In the genomic region with DNA sequence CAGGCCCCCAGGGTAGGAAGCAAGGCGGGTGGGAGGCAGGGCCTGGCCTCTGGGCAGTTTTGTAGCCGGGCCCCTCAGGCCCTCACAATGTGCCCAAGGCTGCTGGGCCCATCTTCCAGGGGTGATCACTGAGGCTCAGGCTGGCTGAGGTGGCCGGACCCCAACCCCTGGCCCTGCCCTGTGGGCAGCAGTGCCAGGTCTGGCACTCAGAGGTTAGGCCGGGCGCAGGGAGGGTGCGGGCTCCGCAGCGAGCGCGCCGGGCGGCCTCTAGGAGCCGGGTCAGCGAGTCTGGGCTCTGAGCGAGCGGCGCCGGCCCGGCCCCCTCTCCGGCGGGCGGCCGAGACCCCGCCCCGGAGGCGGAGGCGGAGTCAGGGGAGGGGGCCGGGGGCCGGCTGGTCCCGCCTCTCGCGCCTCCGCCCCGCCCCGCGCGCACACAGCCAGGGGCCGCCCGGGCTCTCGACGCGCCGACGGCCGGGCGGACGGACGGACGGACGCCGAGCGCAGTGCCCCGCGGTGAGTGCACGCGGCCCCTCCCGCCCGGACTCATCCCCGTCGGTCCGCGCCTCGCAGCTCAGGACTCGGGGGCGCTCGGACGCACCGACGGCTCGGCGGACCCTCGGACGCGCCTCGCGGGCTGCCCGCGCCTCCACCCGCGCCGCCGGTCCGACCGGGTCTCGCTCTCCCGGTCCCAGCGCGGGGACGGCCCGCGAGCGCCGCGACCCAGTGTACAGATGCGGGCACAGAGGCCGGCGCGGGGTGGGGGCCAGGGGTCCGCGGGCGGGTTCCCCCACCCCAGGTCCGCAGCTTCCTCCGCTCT, we compare ENCODE assay signal across 8 cellular contexts. TPM values are rescaled to one million over a fixed set of nuclear protein-coding genes. Genes with fewer than 3 reads are reported as not detected.
A peak's percentile ranks its signal among the peaks of the same experiment; 100 is the strongest.
DNase-seq lines count a peak whose midpoint lies in the region; ATAC-seq and TF ChIP-seq lines count a peak whose summit lies in the region.

A gene (plus strand): TSS at position 430 of the 817 bp plus-strand sequence. CDS start 21,231 bp downstream, outside the sequence.

- TF ChIP-seq CTCF in heart left ventricle (IDR thresholded peaks at IDR 0.05) = no peak

- H3K27me3 ChIP-seq in heart left ventricle (peaks cover 0 to 16% (median 5%) of the 10 kb centered on the region in 9 donors), rectal smooth muscle tissue (ENCODE audit: control insufficient read depth, insufficient read depth, low read length) (peaks cover 10% of the 10 kb centered on the region)

- H3K4me3 Mint-ChIP-seq in activated naive CD4-positive, alpha-beta T cell treated with anti-CD3 and anti-CD28 coated beads for 36 hours = peak within 1 kb of the TSS; percentile 36

- CTCF ChIA-PET in activated naive CD4-positive, alpha-beta T cell treated with anti-CD3 and anti-CD28 coated beads for 36 hours (lab: Charles Lee) = no interaction called here

- H3K36me3 ChIP-seq in heart left ventricle = no peaks in the 10 kb centered on the region
- H3K36me3 ChIP-seq in rectal smooth muscle tissue (ENCODE audit: control insufficient read depth, insufficient read depth, low read length) = no peaks in the 10 kb centered on the region

- H3K27ac Mint-ChIP-seq in activated naive CD4-positive, alpha-beta T cell treated with anti-CD3 and anti-CD28 coated beads for 36 hours = no peak within 1 kb of the TSS

- H3K4me3 ChIP-seq in heart left ventricle (peak within 1 kb of the TSS; percentile 4 to 69 (median 52)), rectal smooth muscle tissue (ENCODE audit: low read length) (peak within 1 kb of the TSS; percentile 25)

- peaks cover 26% of the 10 kb centered on the region for H3K4me1 Mint-ChIP-seq in activated naive CD4-positive, alpha-beta T cell treated with anti-CD3 and anti-CD28 coated beads for 36 hours (ENCODE audit: low read depth)

- H3K9ac ChIP-seq in rectal smooth muscle tissue (ENCODE audit: low read length) = no peak within 1 kb of the TSS

- H3K27ac ChIP-seq in heart left ventricle = peak within 1 kb of the TSS; percentile 47 to 81 (median 72)
- no peak within 1 kb of the TSS for H3K27ac ChIP-seq in rectal smooth muscle tissue (ENCODE audit: low read depth, low read length)

- no peaks in the 10 kb centered on the region for H3K9me3 ChIP-seq in heart left ventricle

- WGBS in heart left ventricle, 4 donors = 4 to 9% (median 7%) methylated on average over 34 to 103 of the region's 103 CpGs

- DNase-seq in NCI-H748 (lab: John Stamatoyannopoulos, UW; ENCODE audit: unreplicated experiment) = peak; percentile 49
- DNase-seq in NCI-H748 treated with DMSO at 0.1 percent for 48 hours (lab: John Stamatoyannopoulos, UW) = no peak
- no peak for DNase-seq in activated naive CD4-positive, alpha-beta T cell treated with anti-CD3 and anti-CD28 coated beads for 36 hours
- DNase-seq in heart left ventricle = peak; percentile 51 to 76 (median 63)
- DNase-seq in COLO829 (ENCODE audit: low spot score) = no peak
- no peak for DNase-seq in GOT3 (lab: John Stamatoyannopoulos, UW)

- H3K27me3 Mint-ChIP-seq in activated naive CD4-positive, alpha-beta T cell treated with anti-CD3 and anti-CD28 coated beads for 36 hours (ENCODE audit: low read depth) = peaks cover 38% of the 10 kb centered on the region

- H3K36me3 Mint-ChIP-seq in activated naive CD4-positive, alpha-beta T cell treated with anti-CD3 and anti-CD28 coated beads for 36 hours (ENCODE audit: low read depth) = no peaks in the 10 kb centered on the region

- peak; percentile 13 to 88 (median 78) for ATAC-seq in heart left ventricle
- ATAC-seq in GM21423 (IDR thresholded peaks at IDR 0.05; ENCODE audit: unreplicated experiment) = no peak

- intact Hi-C loops in activated naive CD4-positive, alpha-beta T cell treated with anti-CD3 and anti-CD28 coated beads for 36 hours (cut with micrococcal nuclease) = loop anchor here (5.0 kb wide), 1 partner anchor 47 kb away; no protein-coding TSS in a partner anchor
- intact Hi-C loops in heart left ventricle (cut with DNase I) = loop anchor here in 1 of 10 donors (5.0 kb wide), 1 partner anchor 52 kb away; no protein-coding TSS in a partner anchor

- H3K4me1 ChIP-seq in heart left ventricle (peaks cover 0 to 71% (median 21%) of the 10 kb centered on the region in 12 donors), rectal smooth muscle tissue (ENCODE audit: control insufficient read depth, insufficient read depth, low read length) (no peaks in the 10 kb centered on the region)

- H3K9me3 Mint-ChIP-seq in activated naive CD4-positive, alpha-beta T cell treated with anti-CD3 and anti-CD28 coated beads for 36 hours = no peaks in the 10 kb centered on the region

- peak in 1 of 2 donors; percentile 66 for TF ChIP-seq POLR2A in heart left ventricle (IDR thresholded peaks at IDR 0.05)

RNA-seq across cellular contexts. Expression of the gene that starts here (rescaled TPM):
- not detected for total RNA-seq in activated naive CD4-positive, alpha-beta T cell treated with anti-CD3 and anti-CD28 coated beads for 36 hours
- total RNA-seq in heart left ventricle = 100 to 1,000 TPM in 2 of 9 donors, 10 to 100 TPM in 7; 31.3 to 118 (median 47.8) TPM
- 10 to 100 TPM; 16.5 to 42.7 TPM for polyA plus RNA-seq in heart left ventricle

Comparison
In these comparisons a context has a peak if more than half of its experiments do, and no peak if none do; other contexts are left out.
1. RNA of the gene that starts here (total RNA-seq): 31.3 to 118 TPM in heart left ventricle; not detected in activated naive CD4-positive, alpha-beta T cell treated with anti-CD3 and anti-CD28 coated beads for 36 hours; every median in the first group is over 10 times any median in the second.
2. DNase-seq: peak in NCI-H748 (single experiment) and heart left ventricle (5 of 5); none in NCI-H748 treated with DMSO at 0.1 percent for 48 hours (single experiment), activated naive CD4-positive, alpha-beta T cell treated with anti-CD3 and anti-CD28 coated beads for 36 hours (single experiment), COLO829 (single experiment) and GOT3 (single experiment).